10 cellular contexts compared by ENCODE assay signal in the genomic region with DNA sequence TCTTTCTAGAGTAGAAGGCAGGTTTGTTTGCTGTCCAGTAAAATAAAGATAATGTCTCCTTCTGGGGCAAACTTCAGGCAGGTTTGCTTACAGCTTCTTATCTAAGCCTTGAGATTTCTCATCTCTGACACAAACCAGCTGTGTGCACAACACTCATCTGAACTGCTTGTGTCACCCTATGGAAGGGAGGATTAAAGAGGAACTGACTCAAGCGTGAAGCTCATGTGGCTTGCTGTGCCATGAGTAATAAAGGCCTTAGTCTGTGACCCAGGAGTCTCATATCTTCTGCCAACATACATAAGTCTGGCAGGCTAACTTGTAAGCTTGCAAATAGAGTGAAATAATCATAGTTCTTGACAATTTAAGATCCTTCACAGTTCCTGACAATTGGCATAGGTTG. TPM values are rescaled to one million over a fixed set of nuclear protein-coding genes. Genes with fewer than 3 reads are reported as not detected.
DNase-seq lines count a peak whose midpoint lies in the region; ATAC-seq and TF ChIP-seq lines count a peak whose summit lies in the region.
"Had no signal": no experiment of that assay in that cellular context is flagged by ENCODE, and none has a peak within 500 bp of the region (broad histone marks: within the 10 kb centered on the region; RNA-seq: fewer than 3 reads in every experiment).

No MANE protein-coding gene starts in this region.

- H3K27me3 ChIP-seq in body of pancreas, result no peaks in the 10 kb centered on the region
- no peaks in the 10 kb centered on the region for H3K27me3 ChIP-seq in ascending aorta

- H3K36me3 ChIP-seq in body of pancreas (replicated peaks in 1 of 2; ENCODE audit: insufficient read depth in 1 of 2, low read depth in 2 of 2), result no peaks in the 10 kb centered on the region
- no peaks in the 10 kb centered on the region for H3K36me3 ChIP-seq in ascending aorta

- no peak for TF ChIP-seq POLR2A in body of pancreas (IDR thresholded peaks at IDR 0.05)

- WGBS in body of pancreas, 2 donors, result 19 to 27% methylated on average over 1 of the region's 1 CpG

- H3K4me1 ChIP-seq in body of pancreas (no peaks in the 10 kb centered on the region), ascending aorta (no peaks in the 10 kb centered on the region)

- DNase-seq in GM04503 (ENCODE audit: low read depth) (peak; percentile 50), SW 1271 (lab: John Stamatoyannopoulos, UW) (peak; percentile 64 to 71), lung microvascular endothelial cell (ENCODE audit: low read depth in 2 of 2) (peak; percentile 2 to 88), body of pancreas (no peak), SHP77 treated with DMSO at 0.1 percent for 48 hours (lab: John Stamatoyannopoulos, UW) (no peak), ascending aorta (ENCODE audit: low spot score in 2 of 2) (no peak)
- DNase-seq: activated naive CD8-positive, alpha-beta T cell treated with anti-CD3 and anti-CD28 coated beads, Interleukin-2, amount 10 ng/mL, durations not matched to agents 7 days and 5 days had no signal

- ATAC-seq in HG02798 (IDR thresholded peaks at IDR 0.05; ENCODE audit: poor library complexity, unreplicated experiment) (peak; percentile 60), body of pancreas (no peak), HG03108 (IDR thresholded peaks at IDR 0.05; ENCODE audit: unreplicated experiment) (no peak)

- intact Hi-C loops in body of pancreas (cut with DNase I) (no loop called here), ascending aorta (cut with DNase I) (no loop called here)

- no peak for TF ChIP-seq CTCF in body of pancreas (IDR thresholded peaks at IDR 0.05)
- TF ChIP-seq CTCF in ascending aorta (IDR thresholded peaks at IDR 0.05), result no peak

- no peak overlapping the region for H3K27ac ChIP-seq in body of pancreas
- no peak overlapping the region for H3K27ac ChIP-seq in ascending aorta
- H3K27ac ChIP-seq: skin epidermis had no signal

- H3K4me3 ChIP-seq in body of pancreas (no peak overlapping the region), ascending aorta (no peak overlapping the region)
- H3K4me3 ChIP-seq: skin epidermis had no signal

- H3K9me3 ChIP-seq in body of pancreas, result no peaks in the 10 kb centered on the region
- no peaks in the 10 kb centered on the region for H3K9me3 ChIP-seq in ascending aorta

RNA-seq across cellular contexts. Expression of a gene that starts 24.2 kb away (rescaled TPM):
- total RNA-seq in lung microvascular endothelial cell (not detected in 2 replicates), body of pancreas (not detected), ascending aorta (not detected)
- total RNA-seq: activated naive CD8-positive, alpha-beta T cell treated with anti-CD3 and anti-CD28 coated beads, Interleukin-2, amount 10 ng/mL, durations not matched to agents 7 days and 5 days had no signal

Comparison
In these comparisons a context has a peak if more than half of its experiments do, and no peak if none do; other contexts are left out.
1. DNase-seq: peak in GM04503 (single experiment), SW 1271 (2 of 2) and lung microvascular endothelial cell (2 of 2); none in body of pancreas (0 of 4), SHP77 treated with DMSO at 0.1 percent for 48 hours (single experiment) and ascending aorta (0 of 2).